33 cellular contexts compared by ENCODE assay signal in genomic region chr2:29284671-29285070, GRCh38.
"Had no signal": no experiment of that assay in that cellular context is flagged by ENCODE, and none has a peak within 500 bp of the region (broad histone marks: within the 10 kb centered on the region; RNA-seq: fewer than 3 reads in every experiment).

No MANE protein-coding gene starts in this region.

- DNase-seq: Karpas-422, Kasumi-1, MG63, MM.1S, MV-4-11, NCI-H1048, NCI-H1092, NCI-H1092 treated with DMSO at 0.1 percent for 48 hours, NCI-H1105, NCI-H1105 treated with DMSO at 0.1 percent for 48 hours, NCI-H1417, NCI-H1436, NCI-H1436 treated with DMSO at 0.1 percent for 48 hours, NCI-H146, NCI-H1694, NCI-H1694 treated with DMSO at 0.1 percent for 48 hours, NCI-H187, NCI-H187 treated with DMSO at 0.1 percent for 48 hours, NCI-H1930, NCI-H2029, NCI-H2029 treated with DMSO at 0.1 percent for 48 hours, NCI-H2081, NCI-H2081 treated with DMSO at 0.1 percent for 48 hours, NCI-H2107, NCI-H2171, NCI-H2171 treated with DMSO at 0.1 percent for 48 hours, NCI-H2227 treated with DMSO at 0.1 percent for 48 hours, NCI-H226, NCI-H345, NCI-H446, NCI-H446 treated with DMSO at 0.1 percent for 48 hours, NCI-H510A, NCI-H510A treated with DMSO at 0.1 percent for 48 hours had no signal
